In the genomic region with DNA sequence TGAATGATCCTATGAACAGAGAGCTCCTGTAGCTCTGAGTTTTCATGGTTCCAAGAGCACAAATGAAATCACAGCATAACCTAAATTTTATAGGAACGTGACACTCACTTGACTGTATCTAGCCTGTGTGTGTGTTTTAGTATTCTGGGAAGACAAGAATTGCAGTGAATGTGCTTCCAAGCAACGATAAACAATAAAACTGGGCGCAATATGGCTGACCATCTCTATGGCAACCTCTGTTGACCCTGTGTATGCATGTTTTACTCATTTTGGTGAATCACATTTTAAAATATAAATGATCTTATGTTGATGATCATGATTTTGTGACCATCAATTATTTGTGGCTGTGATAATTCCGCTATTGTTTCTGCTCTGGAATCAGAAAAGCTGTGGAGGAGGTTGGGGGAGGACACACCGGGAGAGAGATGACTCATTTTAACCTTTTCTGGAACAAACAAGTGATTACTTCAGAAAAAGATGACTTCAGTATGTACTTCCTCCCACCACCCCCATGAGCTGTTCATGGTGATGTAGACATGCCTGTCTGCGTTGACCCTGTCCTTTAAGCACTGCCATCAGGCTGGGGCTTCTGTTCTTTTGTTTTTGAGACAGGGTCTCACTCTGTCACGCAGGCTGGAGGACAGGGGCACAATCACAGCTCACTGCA, we compare ENCODE assay signal across 13 cellular contexts. TPM values are rescaled to one million over a fixed set of nuclear protein-coding genes. Genes with fewer than 3 reads are reported as not detected.
DNase-seq lines count a peak whose midpoint lies in the region; ATAC-seq lines count a peak whose summit lies in the region.
"Had no signal": no experiment of that assay in that cellular context is flagged by ENCODE, and none has a peak within 500 bp of the region (broad histone marks: within the 10 kb centered on the region; RNA-seq: fewer than 3 reads in every experiment).

No MANE protein-coding gene starts in this region.

- no peak overlapping the region for H2AK5ac ChIP-seq in mesenchymal stem cell (ENCODE audit: low read length, severe bottlenecking)

- no peak overlapping the region for H4K8ac ChIP-seq in mesenchymal stem cell (ENCODE audit: low read length)

- H3K4ac ChIP-seq in mesenchymal stem cell (ENCODE audit: low read depth in 1 of 2, low read length in 2 of 2) = no peak overlapping the region

- H3K9me3 ChIP-seq in mesenchymal stem cell (ENCODE audit: control insufficient read depth, low read length) = no peaks in the 10 kb centered on the region

- H3K18ac ChIP-seq in mesenchymal stem cell (ENCODE audit: low read depth in 1 of 2, low read length in 2 of 2) = no peak overlapping the region

- DNase-seq in DMS53 (lab: John Stamatoyannopoulos, UW) = peak; percentile 49
- no peak for DNase-seq in DMS53 treated with DMSO at 0.1 percent for 48 hours (lab: John Stamatoyannopoulos, UW; ENCODE audit: unreplicated experiment)
- DNase-seq in LHCN-M2 (ENCODE audit: low read depth) = peak; percentile 8
- peak; percentile 54 for DNase-seq in mesenchymal stem cell
- DNase-seq in SHP77 treated with DMSO at 0.1 percent for 48 hours (lab: John Stamatoyannopoulos, UW) = no peak
- DNase-seq in GM19238 (ENCODE audit: insufficient read length, low spot score) = no peak
- no peak for DNase-seq in NCI-H1436 treated with DMSO at 0.1 percent for 48 hours (lab: John Stamatoyannopoulos, UW)
- DNase-seq: DMS 273 treated with DMSO at 0.1 percent for 48 hours, left cardiac atrium, NCI-H446 had no signal

- no peak overlapping the region for H3K23ac ChIP-seq in mesenchymal stem cell (ENCODE audit: low read length in 2 of 2)

- H3K4me1 ChIP-seq in mesenchymal stem cell (ENCODE audit: control insufficient read depth, insufficient read depth, low read depth, low read length) = no peaks in the 10 kb centered on the region

- no peak overlapping the region for H4K91ac ChIP-seq in mesenchymal stem cell (ENCODE audit: low read length)

- H3K36me3 ChIP-seq in mesenchymal stem cell (ENCODE audit: control insufficient read depth in 1 of 2, insufficient read depth in 2 of 2, low read depth in 1 of 2, low read length in 2 of 2) = no peaks in the 10 kb centered on the region
- H3K36me3 ChIP-seq: cardiac muscle cell had no signal

- H2BK5ac ChIP-seq in mesenchymal stem cell (ENCODE audit: low read depth, low read length, poor library complexity, severe bottlenecking) = no peak overlapping the region

- H3K4me1 Mint-ChIP-seq in activated T-helper 17 cell treated with anti-CD3 and anti-CD28 coated beads, Interleukin-2, amount 50 U/mL, for 72 hours = peaks cover 8% of the 10 kb centered on the region

- H3K9ac ChIP-seq in mesenchymal stem cell (ENCODE audit: low read length) = no peak overlapping the region

- H2BK15ac ChIP-seq in mesenchymal stem cell (ENCODE audit: low read depth, poor library complexity, severe bottlenecking) = no peak overlapping the region

- no peak overlapping the region for H2BK12ac ChIP-seq in mesenchymal stem cell (ENCODE audit: low read length in 2 of 2)

- no peak overlapping the region for H3K27ac ChIP-seq in mesenchymal stem cell (ENCODE audit: low read length, poor library complexity, severe bottlenecking)
- H3K27ac ChIP-seq: 22Rv1, cardiac muscle cell had no signal

- no peak overlapping the region for H2AFZ ChIP-seq in mesenchymal stem cell (ENCODE audit: low read depth, low read length)

- no peaks in the 10 kb centered on the region for H3K9me3 Mint-ChIP-seq in activated T-helper 17 cell treated with anti-CD3 and anti-CD28 coated beads, Interleukin-2, amount 50 U/mL, for 72 hours

- ATAC-seq in activated T-helper 17 cell treated with anti-CD3 and anti-CD28 coated beads, Interleukin-2, amount 50 U/mL, for 72 hours (replicated peaks) = peak; percentile 91
- ATAC-seq: left cardiac atrium had no signal

- H3K27me3 ChIP-seq in mesenchymal stem cell (ENCODE audit: control insufficient read depth in 1 of 2, insufficient read depth in 1 of 2, low read length in 2 of 2) = peaks cover 0 to 22% of the 10 kb centered on the region in 2 experiments
- H3K27me3 ChIP-seq: cardiac muscle cell had no signal

- no peak overlapping the region for H3K4me3 ChIP-seq in mesenchymal stem cell (ENCODE audit: insufficient read depth in 1 of 2, low read depth in 1 of 2, low read length in 2 of 2)
- H3K4me3 ChIP-seq: cardiac muscle cell had no signal

- WGBS in mesenchymal stem cell = 65% methylated on average over 5 of the region's 7 CpGs

- H3K27me3 Mint-ChIP-seq in activated T-helper 17 cell treated with anti-CD3 and anti-CD28 coated beads, Interleukin-2, amount 50 U/mL, for 72 hours = no peaks in the 10 kb centered on the region

- no peak overlapping the region for H3K4me2 ChIP-seq in mesenchymal stem cell (ENCODE audit: low read length, poor library complexity, severe bottlenecking)

- H3K27ac Mint-ChIP-seq in activated T-helper 17 cell treated with anti-CD3 and anti-CD28 coated beads, Interleukin-2, amount 50 U/mL, for 72 hours = peak overlapping the region; percentile 89

- H3K79me1 ChIP-seq in mesenchymal stem cell (replicated peaks; ENCODE audit: low read length, poor library complexity, severe bottlenecking) = no peaks in the 10 kb centered on the region

- H3K14ac ChIP-seq in mesenchymal stem cell (ENCODE audit: low read length in 2 of 2) = no peak overlapping the region

- H3K36me3 Mint-ChIP-seq in activated T-helper 17 cell treated with anti-CD3 and anti-CD28 coated beads, Interleukin-2, amount 50 U/mL, for 72 hours (ENCODE audit: low read depth) = no peaks in the 10 kb centered on the region

- no peak overlapping the region for H2BK120ac ChIP-seq in mesenchymal stem cell (ENCODE audit: low read depth, low read length)

- peak overlapping the region; percentile 52 for H3K4me3 Mint-ChIP-seq in activated T-helper 17 cell treated with anti-CD3 and anti-CD28 coated beads, Interleukin-2, amount 50 U/mL, for 72 hours

RNA-seq across cellular contexts. Expression of gene USP11, which starts 31.8 kb away (rescaled TPM):
- total RNA-seq in LHCN-M2 (2014; rRNA removed) = 32.0 and 42.9 TPM in 2 replicates
- 66.1 TPM for polyA plus RNA-seq in LHCN-M2 (2012)
- total RNA-seq in activated T-helper 17 cell treated with anti-CD3 and anti-CD28 coated beads, Interleukin-2, amount 50 U/mL, for 72 hours = 10 to 100 TPM; 24.0 to 26.6 TPM
- 33.1 TPM for polyA plus RNA-seq in mesenchymal stem cell (2013, experiment 1 of 2)
- polyA plus RNA-seq in mesenchymal stem cell (2013, experiment 2 of 2) = 33.0 TPM

RNA-seq across cellular contexts. Expression of gene CDK16, which starts 46.2 kb away (rescaled TPM):
- total RNA-seq in LHCN-M2 (2014; rRNA removed) = 132 and 136 TPM in 2 replicates
- polyA plus RNA-seq in LHCN-M2 (2012) = 125 TPM
- 10 to 100 TPM; 58.3 to 71.5 TPM for total RNA-seq in activated T-helper 17 cell treated with anti-CD3 and anti-CD28 coated beads, Interleukin-2, amount 50 U/mL, for 72 hours
- polyA plus RNA-seq in mesenchymal stem cell (2013, experiment 1 of 2) = 82.5 TPM
- polyA plus RNA-seq in mesenchymal stem cell (2013, experiment 2 of 2) = 79.5 TPM

Comparison
In these comparisons a context has a peak if more than half of its experiments do, and no peak if none do; other contexts are left out.
1. DNase-seq: peak in DMS53 (single experiment), LHCN-M2 (single experiment) and mesenchymal stem cell (single experiment); none in DMS53 treated with DMSO at 0.1 percent for 48 hours (single experiment), SHP77 treated with DMSO at 0.1 percent for 48 hours (single experiment), GM19238 (single experiment) and NCI-H1436 treated with DMSO at 0.1 percent for 48 hours (single experiment).